ENCODE assay signal across 14 cellular contexts in genomic region chr10:34058922-34059614, GRCh38.
"Had no signal": no experiment of that assay in that cellular context is flagged by ENCODE, and none has a peak within 500 bp of the region (broad histone marks: within the 10 kb centered on the region; RNA-seq: fewer than 3 reads in every experiment).

No MANE protein-coding gene starts in this region.

- H3K4me1 Mint-ChIP-seq: immature natural killer cell; natural killer cell; stimulated activated effector memory CD8-positive, alpha-beta T cell treated with anti-CD3 and anti-CD28 coated beads, Interleukin-12 subunit alpha, Interleukin-12 subunit beta, amount 100 ng/mL, for 72 hours had no signal

- DNase-seq: activated CD4-positive, alpha-beta T cell treated with anti-CD3 and anti-CD28 coated beads, Interleukin-2, amount 50 U/mL, for 48 hours; activated CD4-positive, CD25-positive, alpha-beta regulatory T cell treated with anti-CD3 and anti-CD28 coated beads, Interleukin-2, amount 50 U/mL, for 72 hours; activated T-cell treated with anti-CD3 and anti-CD28 coated beads, Interleukin-2, amount 50 U/mL, for 48 hours; colonic mucosa; effector CD4-positive, alpha-beta T cell; immature natural killer cell; mucosa of descending colon; natural killer cell had no signal

- H3K9me3 ChIP-seq: colonic mucosa had no signal

- H3K27ac ChIP-seq: ascending aorta, cardiac muscle cell, colonic mucosa had no signal

- H3K27me3 ChIP-seq: ascending aorta, cardiac muscle cell, colonic mucosa, tibial nerve had no signal

- H3K36me3 ChIP-seq: ascending aorta, cardiac muscle cell, colonic mucosa, tibial nerve had no signal

- H3K27ac Mint-ChIP-seq: immature natural killer cell; natural killer cell; stimulated activated effector memory CD8-positive, alpha-beta T cell treated with anti-CD3 and anti-CD28 coated beads, Interleukin-12 subunit alpha, Interleukin-12 subunit beta, amount 100 ng/mL, for 72 hours had no signal

- H3K4me1 ChIP-seq: ascending aorta, colonic mucosa, tibial nerve had no signal

- H3K36me3 Mint-ChIP-seq: immature natural killer cell; stimulated activated effector memory CD8-positive, alpha-beta T cell treated with anti-CD3 and anti-CD28 coated beads, Interleukin-12 subunit alpha, Interleukin-12 subunit beta, amount 100 ng/mL, for 72 hours had no signal

- ATAC-seq: mucosa of descending colon; natural killer cell; stimulated activated effector memory CD8-positive, alpha-beta T cell treated with anti-CD3 and anti-CD28 coated beads, Interleukin-12 subunit alpha, Interleukin-12 subunit beta, amount 100 ng/mL, for 72 hours had no signal

- H3K4me3 ChIP-seq: ascending aorta, cardiac muscle cell, colonic mucosa, lung, mucosa of descending colon, skin epidermis, tibial nerve had no signal

- H3K4me3 Mint-ChIP-seq: immature natural killer cell; natural killer cell; stimulated activated effector memory CD8-positive, alpha-beta T cell treated with anti-CD3 and anti-CD28 coated beads, Interleukin-12 subunit alpha, Interleukin-12 subunit beta, amount 100 ng/mL, for 72 hours had no signal
